ENCODE assay signal across 1 cellular context in genomic region chr21:45592626-45593134, GRCh38.
A peak's percentile ranks its signal among the peaks of the same experiment; 100 is the strongest.
TF ChIP-seq lines count a peak whose summit lies in the region.

No MANE protein-coding gene starts in this region.

TF ChIP-seq in K562, 482 proteins besides CTCF, POLR2A, EP300 and RAD21 (continued from another document):
- TF ChIP-seq ATF3 (IDR thresholded peaks at IDR 0.05) (no peak), ATF3 (CRISPR knock-in tag; conservative IDR thresholded peaks at IDR 0.05) (0 out of 2 replicates have a peak, but pooled peaks have one; percentile 61), HDAC2 (IDR thresholded peaks at IDR 0.05) (peak; percentile 87), KDM1A (IDR thresholded peaks at IDR 0.05) (peak; percentile 99 to 100), ZBTB26 (CRISPR knock-in tag; IDR thresholded peaks at IDR 0.05) (no peak), SETDB1 (IDR thresholded peaks at IDR 0.05; ENCODE audit: low read length) (no peak), GATA2 (CRISPR knock-in tag; IDR thresholded peaks at IDR 0.05) (peak; percentile 57), DACH1 (IDR thresholded peaks at IDR 0.05; ENCODE audit: partially characterized antibody) (peak; percentile 66), CEBPG (CRISPR knock-in tag; IDR thresholded peaks at IDR 0.05) (no peak), CEBPG (tag; conservative IDR thresholded peaks at IDR 0.05 in 1 of 2, IDR thresholded peaks at IDR 0.05 in 1 of 2) (no peak), ZNF431 (CRISPR knock-in tag; IDR thresholded peaks at IDR 0.05) (no peak), C11orf30 (IDR thresholded peaks at IDR 0.05; ENCODE audit: low read depth) (peak; percentile 2; the same call in 1 of the 2 replicates), EGR1 (conservative IDR thresholded peaks at IDR 0.05) (no peak), HDAC1 (IDR thresholded peaks at IDR 0.05) (peak; percentile 69 to 90; a peak in 3 of 4 replicates), ZNF740 (CRISPR knock-in tag; IDR thresholded peaks at IDR 0.05) (no peak), ZNF740 (tag; IDR thresholded peaks at IDR 0.05) (no peak), ILK (tag; IDR thresholded peaks at IDR 0.05; ENCODE audit: borderline replicate concordance, low read depth) (no peak), E2F6 (IDR thresholded peaks at IDR 0.05; ENCODE audit: borderline replicate concordance in 1 of 2, extremely low read depth in 1 of 2, insufficient read depth in 1 of 2, insufficient read length in 1 of 2, low read depth in 1 of 2, low read length in 1 of 2, poor library complexity in 1 of 2, severe bottlenecking in 1 of 2) (peak in 1 of 2 experiments; percentile 5), SP2 (IDR thresholded peaks at IDR 0.05; ENCODE audit: extremely low read depth, low read depth, low read length, poor library complexity, severe bottlenecking) (no peak), ID3 (CRISPR knock-in tag; IDR thresholded peaks at IDR 0.05) (no peak), ID3 (tag; IDR thresholded peaks at IDR 0.05) (0 out of 2 replicates have a peak, but pooled peaks have one; percentile 49), ZNF124 (CRISPR knock-in tag; IDR thresholded peaks at IDR 0.05) (no peak), SP1 (CRISPR knock-in tag; IDR thresholded peaks at IDR 0.05) (0 out of 2 replicates have a peak, but pooled peaks have one; percentile 19), ZNF3 (CRISPR knock-in tag; IDR thresholded peaks at IDR 0.05) (no peak), ZNF140 (CRISPR knock-in tag; IDR thresholded peaks at IDR 0.05) (no peak), RBBP5 (IDR thresholded peaks at IDR 0.05; ENCODE audit: borderline replicate concordance, insufficient read depth, low read length, poor library complexity, severe bottlenecking) (peak; percentile 35), HMG20A (CRISPR knock-in tag; conservative IDR thresholded peaks at IDR 0.05) (0 out of 2 replicates have a peak, but pooled peaks have one; percentile 46), ZNF764 (CRISPR knock-in tag; IDR thresholded peaks at IDR 0.05; ENCODE audit: low read depth) (no peak), FOXA3 (CRISPR knock-in tag; conservative IDR thresholded peaks at IDR 0.05 in 1 of 2, IDR thresholded peaks at IDR 0.05 in 1 of 2) (no peak), RCOR1 (IDR thresholded peaks at IDR 0.05; ENCODE audit: borderline replicate concordance in 1 of 2, low read depth in 2 of 2, low read length in 2 of 2) (peak; percentile 76 to 96), YY1 (IDR thresholded peaks at IDR 0.05; ENCODE audit: borderline replicate concordance in 1 of 3, control insufficient read depth in 1 of 3, extremely low read depth in 1 of 3, insufficient read depth in 3 of 3, insufficient read length in 1 of 3, insufficient replicate concordance in 2 of 3, low read depth in 1 of 3, low read length in 2 of 3) (no peak), SUPT5H (IDR thresholded peaks at IDR 0.05) (no peak), HMG20B (CRISPR knock-in tag; IDR thresholded peaks at IDR 0.05) (no peak), SNRNP70 (optimal IDR thresholded peaks at IDR 0.05; ENCODE audit: low read depth, low read length) (no peak)
- TF ChIP-seq, protein P1, sequence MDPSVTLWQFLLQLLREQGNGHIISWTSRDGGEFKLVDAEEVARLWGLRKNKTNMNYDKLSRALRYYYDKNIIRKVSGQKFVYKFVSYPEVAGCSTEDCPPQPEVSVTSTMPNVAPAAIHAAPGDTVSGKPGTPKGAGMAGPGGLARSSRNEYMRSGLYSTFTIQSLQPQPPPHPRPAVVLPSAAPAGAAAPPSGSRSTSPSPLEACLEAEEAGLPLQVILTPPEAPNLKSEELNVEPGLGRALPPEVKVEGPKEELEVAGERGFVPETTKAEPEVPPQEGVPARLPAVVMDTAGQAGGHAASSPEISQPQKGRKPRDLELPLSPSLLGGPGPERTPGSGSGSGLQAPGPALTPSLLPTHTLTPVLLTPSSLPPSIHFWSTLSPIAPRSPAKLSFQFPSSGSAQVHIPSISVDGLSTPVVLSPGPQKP (CRISPR knock-in tag; IDR thresholded peaks at IDR 0.05) = no peak
- TF ChIP-seq, protein P2, sequence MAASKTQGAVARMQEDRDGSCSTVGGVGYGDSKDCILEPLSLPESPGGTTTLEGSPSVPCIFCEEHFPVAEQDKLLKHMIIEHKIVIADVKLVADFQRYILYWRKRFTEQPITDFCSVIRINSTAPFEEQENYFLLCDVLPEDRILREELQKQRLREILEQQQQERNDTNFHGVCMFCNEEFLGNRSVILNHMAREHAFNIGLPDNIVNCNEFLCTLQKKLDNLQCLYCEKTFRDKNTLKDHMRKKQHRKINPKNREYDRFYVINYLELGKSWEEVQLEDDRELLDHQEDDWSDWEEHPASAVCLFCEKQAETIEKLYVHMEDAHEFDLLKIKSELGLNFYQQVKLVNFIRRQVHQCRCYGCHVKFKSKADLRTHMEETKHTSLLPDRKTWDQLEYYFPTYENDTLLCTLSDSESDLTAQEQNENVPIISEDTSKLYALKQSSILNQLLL (CRISPR knock-in tag; IDR thresholded peaks at IDR 0.05; ENCODE audit: borderline replicate concordance) = no peak
- TF ChIP-seq, protein P3, sequence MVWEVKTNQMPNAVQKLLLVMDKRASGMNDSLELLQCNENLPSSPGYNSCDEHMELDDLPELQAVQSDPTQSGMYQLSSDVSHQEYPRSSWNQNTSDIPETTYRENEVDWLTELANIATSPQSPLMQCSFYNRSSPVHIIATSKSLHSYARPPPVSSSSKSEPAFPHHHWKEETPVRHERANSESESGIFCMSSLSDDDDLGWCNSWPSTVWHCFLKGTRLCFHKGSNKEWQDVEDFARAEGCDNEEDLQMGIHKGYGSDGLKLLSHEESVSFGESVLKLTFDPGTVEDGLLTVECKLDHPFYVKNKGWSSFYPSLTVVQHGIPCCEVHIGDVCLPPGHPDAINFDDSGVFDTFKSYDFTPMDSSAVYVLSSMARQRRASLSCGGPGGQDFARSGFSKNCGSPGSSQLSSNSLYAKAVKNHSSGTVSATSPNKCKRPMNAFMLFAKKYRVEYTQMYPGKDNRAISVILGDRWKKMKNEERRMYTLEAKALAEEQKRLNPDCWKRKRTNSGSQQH (CRISPR knock-in tag; IDR thresholded peaks at IDR 0.05) = no peak
